20 cellular contexts compared by ENCODE assay signal in genomic region chr22:27834364-27835185, GRCh38.
"Had no signal": no experiment of that assay in that cellular context is flagged by ENCODE, and none has a peak within 500 bp of the region (broad histone marks: within the 10 kb centered on the region; RNA-seq: fewer than 3 reads in every experiment).

No MANE protein-coding gene starts in this region.

- H3K27me3 ChIP-seq: body of pancreas, ovary, right lobe of liver, spleen had no signal

- ATAC-seq: body of pancreas; left lobe of liver; stimulated activated naive B cell treated with anti-CD40 and anti-IgM and Interleukin-4, amounts not matched to agents 10 μg/mL and 1 μg/mL and 100 μg/mL, for 72 hours had no signal

- H3K36me3 ChIP-seq: ovary, right lobe of liver had no signal

- DNase-seq: activated CD4-positive, alpha-beta T cell treated with anti-CD3 and anti-CD28 coated beads for 1 hour; activated naive CD4-positive, alpha-beta T cell; activated naive CD8-positive, alpha-beta T cell treated with anti-CD3 and anti-CD28 coated beads for 36 hours; activated T-cell treated with anti-CD3 and anti-CD28 coated beads for 4 hours; amygdala; body of pancreas; caudate nucleus; foreskin fibroblast; hippocampal formation; spleen; stimulated activated CD4-positive, alpha-beta T cell treated with anti-CD3 and anti-CD28 coated beads, Interleukin-4, amount 100 ng/mL, for 4 hours; stimulated activated naive B cell treated with anti-CD40 and anti-IgM and Interleukin-4, amounts not matched to agents 10 μg/mL and 1 μg/mL and 100 μg/mL, for 72 hours; T-helper 2 cell had no signal

- H3K9me3 ChIP-seq: body of pancreas, ovary, right lobe of liver had no signal

- H3K4me1 ChIP-seq: body of pancreas, right lobe of liver, spleen had no signal

- H3K27me3 Mint-ChIP-seq: activated naive CD8-positive, alpha-beta T cell treated with anti-CD3 and anti-CD28 coated beads for 36 hours; stimulated activated naive B cell treated with anti-CD40 and anti-IgM and Interleukin-4, amounts not matched to agents 10 μg/mL and 1 μg/mL and 100 μg/mL, for 72 hours had no signal

- H3K4me3 Mint-ChIP-seq: activated naive CD8-positive, alpha-beta T cell treated with anti-CD3 and anti-CD28 coated beads for 36 hours; activated T-helper 1 cell treated with anti-CD3 and anti-CD28 coated beads, Interleukin-12 subunit alpha, Interleukin-12 subunit beta, Interleukin-2, Interleukin-4 antibody, amounts not matched to agents 30 ng/mL and 10 ng/mL and 1 ng/mL, durations not matched to agents 14 hours and 24 hours and 36 hours; endodermal cell; stimulated activated naive B cell treated with anti-CD40 and anti-IgM and Interleukin-4, amounts not matched to agents 10 μg/mL and 1 μg/mL and 100 μg/mL, for 72 hours had no signal

- H3K27ac Mint-ChIP-seq: activated naive CD8-positive, alpha-beta T cell treated with anti-CD3 and anti-CD28 coated beads for 36 hours; activated T-helper 1 cell treated with anti-CD3 and anti-CD28 coated beads, Interleukin-12 subunit alpha, Interleukin-12 subunit beta, Interleukin-2, Interleukin-4 antibody, amounts not matched to agents 30 ng/mL and 10 ng/mL and 1 ng/mL, durations not matched to agents 14 hours and 24 hours and 36 hours; endodermal cell; stimulated activated naive B cell treated with anti-CD40 and anti-IgM and Interleukin-4, amounts not matched to agents 10 μg/mL and 1 μg/mL and 100 μg/mL, for 72 hours had no signal

- H3K27ac ChIP-seq: body of pancreas, epithelial cell of prostate, ovary, right lobe of liver, spleen, VCaP had no signal

- H3K4me3 ChIP-seq: body of pancreas, ovary, right lobe of liver, spleen had no signal
